8 cellular contexts compared by ENCODE assay signal in genomic region chr12:12684375-12685106, GRCh38. TPM values are rescaled to one million over a fixed set of nuclear protein-coding genes. Genes with fewer than 3 reads are reported as not detected.
DNase-seq lines count a peak whose midpoint lies in the region; ATAC-seq and TF ChIP-seq lines count a peak whose summit lies in the region.

No MANE protein-coding gene starts in this region.

- POLR2A ChIA-PET in naive thymus-derived CD8-positive, alpha-beta T cell (lab: Charles Lee): interaction anchor here (0.6 to 0.7 kb wide), 2 partner anchors 11 to 219 kb away, joined by 5 to 6 read pairs; no protein-coding TSS in a partner anchor

- DNase-seq in DMS79 (lab: John Stamatoyannopoulos, UW) (peak; percentile 97), NB4 (ENCODE audit: low read depth) (peak; percentile 52), GF-D8 (lab: John Stamatoyannopoulos, UW) (no peak), esophagus muscularis mucosa (ENCODE audit: extremely low spot score) (no peak)
- no peak for DNase-seq in naive thymus-derived CD8-positive, alpha-beta T cell
- no peak for DNase-seq in activated T-cell treated with anti-CD3 and anti-CD28 coated beads, Interleukin-2, amount 50 U/mL, for 4 hours

- H3K4me1 Mint-ChIP-seq in naive thymus-derived CD8-positive, alpha-beta T cell: peaks cover 0 to 9% (median 5%) of the 10 kb centered on the region in 4 donors
- H3K4me1 Mint-ChIP-seq in activated T-cell treated with anti-CD3 and anti-CD28 coated beads, Interleukin-2, amount 50 U/mL, for 4 hours (ENCODE audit: low read depth): peaks cover under 1% of the 10 kb centered on the region

- no peaks in the 10 kb centered on the region for H3K36me3 ChIP-seq in esophagus muscularis mucosa

- H3K27ac ChIP-seq in VCaP: peak overlapping the region; percentile 26; the same call in 1 of the 2 replicates
- H3K27ac ChIP-seq in esophagus muscularis mucosa (replicated peaks in 1 of 4): no peak overlapping the region

- no peak for TF ChIP-seq POLR2A in NB4 (IDR thresholded peaks at IDR 0.05; ENCODE audit: extremely low read depth, insufficient read length)
- no peak for TF ChIP-seq POLR2A in esophagus muscularis mucosa (IDR thresholded peaks at IDR 0.05; ENCODE audit: low read depth)

- peaks cover 0 to 7% (median 0%) of the 10 kb centered on the region in 4 donors for H3K4me1 ChIP-seq in esophagus muscularis mucosa

- WGBS in esophagus muscularis mucosa: 4% methylated on average over 5 of the region's 5 CpGs

- no peak overlapping the region for H3K4me3 Mint-ChIP-seq in naive thymus-derived CD8-positive, alpha-beta T cell
- no peak overlapping the region for H3K4me3 Mint-ChIP-seq in activated T-cell treated with anti-CD3 and anti-CD28 coated beads, Interleukin-2, amount 50 U/mL, for 4 hours

- H3K27me3 Mint-ChIP-seq in naive thymus-derived CD8-positive, alpha-beta T cell: no peaks in the 10 kb centered on the region
- no peaks in the 10 kb centered on the region for H3K27me3 Mint-ChIP-seq in activated T-cell treated with anti-CD3 and anti-CD28 coated beads, Interleukin-2, amount 50 U/mL, for 4 hours (ENCODE audit: low read depth)

- H3K27ac Mint-ChIP-seq in naive thymus-derived CD8-positive, alpha-beta T cell: no peak overlapping the region

- no peaks in the 10 kb centered on the region for H3K27me3 ChIP-seq in esophagus muscularis mucosa

- H3K9me3 ChIP-seq in iPS-18c (ENCODE audit: control insufficient read depth, insufficient read depth, low read length) (no peaks in the 10 kb centered on the region), esophagus muscularis mucosa (no peaks in the 10 kb centered on the region)

- intact Hi-C loops in esophagus muscularis mucosa (cut with DNase I): no loop called here

- TF ChIP-seq CTCF in NB4 (IDR thresholded peaks at IDR 0.05; ENCODE audit: low read depth, low read length) (no peak), VCaP (conservative IDR thresholded peaks at IDR 0.05) (no peak), esophagus muscularis mucosa (IDR thresholded peaks at IDR 0.05) (no peak)

- no peak for TF ChIP-seq EP300 in esophagus muscularis mucosa (IDR thresholded peaks at IDR 0.05)

- ATAC-seq in naive thymus-derived CD8-positive, alpha-beta T cell: no peak
- no peak for ATAC-seq in activated T-cell treated with anti-CD3 and anti-CD28 coated beads, Interleukin-2, amount 50 U/mL, for 4 hours

- no peaks in the 10 kb centered on the region for H3K9me3 Mint-ChIP-seq in naive thymus-derived CD8-positive, alpha-beta T cell
- no peaks in the 10 kb centered on the region for H3K9me3 Mint-ChIP-seq in activated T-cell treated with anti-CD3 and anti-CD28 coated beads, Interleukin-2, amount 50 U/mL, for 4 hours

- H3K4me3 ChIP-seq in NB4 (ENCODE audit: low read depth, low read length) (no peak overlapping the region), iPS-18c (ENCODE audit: insufficient read depth, low read depth, low read length) (peak overlapping the region; percentile 49), esophagus muscularis mucosa (no peak overlapping the region)

- H3K36me3 Mint-ChIP-seq in naive thymus-derived CD8-positive, alpha-beta T cell: no peaks in the 10 kb centered on the region
- H3K36me3 Mint-ChIP-seq in activated T-cell treated with anti-CD3 and anti-CD28 coated beads, Interleukin-2, amount 50 U/mL, for 4 hours (ENCODE audit: insufficient read depth): peaks cover 4% of the 10 kb centered on the region

RNA-seq across cellular contexts. Expression of gene GPR19, which starts 11.4 kb away (rescaled TPM):
- 1 to 10 TPM; 1.3 to 1.9 TPM for total RNA-seq in naive thymus-derived CD8-positive, alpha-beta T cell
- under 1 TPM in 2 of 3 donors, not detected in 1; 0.47 to 0.51 TPM for polyA plus RNA-seq in naive thymus-derived CD8-positive, alpha-beta T cell
- 1 to 10 TPM in 1 of 4 donors, not detected in 3; 1.7 TPM for total RNA-seq in esophagus muscularis mucosa
- 1 to 10 TPM; 1.3 to 2.4 (median 1.3) TPM for total RNA-seq in activated T-cell treated with anti-CD3 and anti-CD28 coated beads, Interleukin-2, amount 50 U/mL, for 4 hours

RNA-seq across cellular contexts. Expression of gene CDKN1B, which starts 32.6 kb away (rescaled TPM):
- 100 to 1,000 TPM; 161 TPM for total RNA-seq in naive thymus-derived CD8-positive, alpha-beta T cell
- polyA plus RNA-seq in naive thymus-derived CD8-positive, alpha-beta T cell: 10 to 100 TPM in 2 of 3 donors, 1 to 10 TPM in 1; 8.3 to 26.9 (median 20.6) TPM
- total RNA-seq in esophagus muscularis mucosa: 10 to 100 TPM; 48.7 to 97.4 (median 70.6) TPM
- 10 to 100 TPM; 15.6 to 27.7 (median 24.5) TPM for total RNA-seq in activated T-cell treated with anti-CD3 and anti-CD28 coated beads, Interleukin-2, amount 50 U/mL, for 4 hours

Comparison
In these comparisons a context has a peak if more than half of its experiments do, and no peak if none do; other contexts are left out.
1. DNase-seq: peak in DMS79 (single experiment) and NB4 (single experiment); none in GF-D8 (single experiment), naive thymus-derived CD8-positive, alpha-beta T cell (0 of 10), esophagus muscularis mucosa (single experiment) and activated T-cell treated with anti-CD3 and anti-CD28 coated beads, Interleukin-2, amount 50 U/mL, for 4 hours (single experiment).